ENCODE assay signal across 1 cellular context in genomic region chr12:120539303-120539702, GRCh38.
TF ChIP-seq lines count a peak whose summit lies in the region.

No MANE protein-coding gene starts in this region.

TF ChIP-seq in GM12878, 131 proteins besides CTCF, POLR2A, EP300 and RAD21:
- no peak for TF ChIP-seq SRF (IDR thresholded peaks at IDR 0.05; ENCODE audit: low read depth in 2 of 2, low read length in 2 of 2)
- TF ChIP-seq MYB (IDR thresholded peaks at IDR 0.05; ENCODE audit: borderline replicate concordance, low read depth, low read length): no peak
- no peak for TF ChIP-seq E2F8 (IDR thresholded peaks at IDR 0.05; ENCODE audit: low read depth, partially characterized antibody)
- no peak for TF ChIP-seq ZBTB33 (IDR thresholded peaks at IDR 0.05)
- no peak for TF ChIP-seq KDM1A (IDR thresholded peaks at IDR 0.05; ENCODE audit: borderline replicate concordance)
- no peak for TF ChIP-seq NBN (IDR thresholded peaks at IDR 0.05)
- TF ChIP-seq SREBF1 (IDR thresholded peaks at IDR 0.05; ENCODE audit: low read length): no peak
TF ChIP-seq in GM12878: peak in this region for 0.
